In the genomic region with DNA sequence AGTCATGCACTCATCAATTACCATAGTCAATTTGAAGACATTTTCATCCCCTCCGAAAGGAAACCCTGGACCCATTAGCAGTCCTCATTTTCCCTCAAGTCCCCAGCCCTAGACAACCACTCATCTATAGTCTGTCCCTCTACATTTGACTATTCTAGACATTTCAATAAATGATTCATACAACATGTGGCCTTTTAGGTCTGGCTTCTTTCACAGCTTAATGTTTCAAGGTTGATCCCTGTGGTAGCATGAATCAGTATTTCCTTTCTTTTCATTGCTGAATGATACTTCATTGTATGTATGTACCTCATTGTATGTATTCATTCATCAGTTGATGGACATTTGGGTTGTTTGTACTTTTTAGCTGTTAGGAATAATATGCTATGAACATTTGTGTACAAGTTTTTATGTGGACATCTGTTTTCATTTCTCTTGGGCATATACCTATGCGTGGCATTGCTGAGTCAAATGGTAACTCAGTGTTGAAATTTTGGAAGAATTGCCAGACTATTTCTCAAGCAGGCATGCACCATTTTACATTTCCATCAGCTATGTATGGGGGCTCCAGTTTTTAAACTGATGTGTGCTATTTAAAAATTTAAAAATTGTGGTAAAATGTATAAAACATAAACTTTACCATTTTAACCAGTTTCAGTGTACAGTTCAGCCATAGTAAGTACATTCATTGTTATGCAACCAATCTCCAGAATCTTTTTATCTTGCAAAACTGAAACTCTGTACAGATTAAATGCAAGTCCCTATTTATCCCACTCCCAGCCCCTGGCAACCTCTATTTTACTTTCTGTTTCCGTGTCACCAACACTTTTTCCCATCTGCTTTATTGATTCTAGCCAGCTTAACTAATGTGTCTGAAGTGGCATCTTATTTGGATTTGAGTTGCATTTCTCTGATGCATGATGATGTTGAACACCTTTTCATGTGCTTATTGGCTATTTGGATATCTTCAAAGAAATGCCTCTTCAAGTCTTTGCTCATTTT, we compare ENCODE assay signal across 14 cellular contexts. TPM values are rescaled to one million over a fixed set of nuclear protein-coding genes. Genes with fewer than 3 reads are reported as not detected.
DNase-seq lines count a peak whose midpoint lies in the region; ATAC-seq and TF ChIP-seq lines count a peak whose summit lies in the region.
"Had no signal": no experiment of that assay in that cellular context is flagged by ENCODE, and none has a peak within 500 bp of the region (broad histone marks: within the 10 kb centered on the region; RNA-seq: fewer than 3 reads in every experiment).

No MANE protein-coding gene starts in this region.

- H3K9me3 Mint-ChIP-seq in HFFc6: peaks cover 3% of the 10 kb centered on the region; the same call in 1 of the 2 replicates
- H3K9me3 Mint-ChIP-seq in activated naive CD8-positive, alpha-beta T cell treated with anti-CD3 and anti-CD28 coated beads, Interleukin-2, amount 50 U/mL, for 24 hours: peaks cover 6% of the 10 kb centered on the region

- H3K4me1 Mint-ChIP-seq in HFFc6 (ENCODE audit: low read depth): peaks cover 51% of the 10 kb centered on the region
- H3K4me1 Mint-ChIP-seq in activated naive CD8-positive, alpha-beta T cell treated with anti-CD3 and anti-CD28 coated beads, Interleukin-2, amount 50 U/mL, for 24 hours: peaks cover 58% of the 10 kb centered on the region

- peaks cover 11% of the 10 kb centered on the region for H3K36me3 Mint-ChIP-seq in HFFc6 (ENCODE audit: low read depth)
- peaks cover 6% of the 10 kb centered on the region for H3K36me3 Mint-ChIP-seq in activated naive CD8-positive, alpha-beta T cell treated with anti-CD3 and anti-CD28 coated beads, Interleukin-2, amount 50 U/mL, for 24 hours (ENCODE audit: low read depth)

- peak; percentile 99 for ATAC-seq in activated naive CD8-positive, alpha-beta T cell treated with anti-CD3 and anti-CD28 coated beads, Interleukin-2, amount 50 U/mL, for 24 hours
- no peak for ATAC-seq in GM21576 (IDR thresholded peaks at IDR 0.05; ENCODE audit: unreplicated experiment)

- H3K4me3 ChIP-seq in fibroblast of villous mesenchyme (ENCODE audit: low read depth, low read length): no peak overlapping the region
- H3K4me3 ChIP-seq: left ventricle myocardium inferior had no signal

- no peak overlapping the region for H3K4me3 Mint-ChIP-seq in HFFc6
- H3K4me3 Mint-ChIP-seq in activated naive CD8-positive, alpha-beta T cell treated with anti-CD3 and anti-CD28 coated beads, Interleukin-2, amount 50 U/mL, for 24 hours: no peak overlapping the region
- H3K4me3 Mint-ChIP-seq: CD4-positive, alpha-beta T cell had no signal

- no peak overlapping the region for H3K27ac Mint-ChIP-seq in HFFc6
- H3K27ac Mint-ChIP-seq in activated naive CD8-positive, alpha-beta T cell treated with anti-CD3 and anti-CD28 coated beads, Interleukin-2, amount 50 U/mL, for 24 hours: peak overlapping the region; percentile 29
- H3K27ac Mint-ChIP-seq: CD4-positive, alpha-beta T cell had no signal

- no peaks in the 10 kb centered on the region; the same call in none of the 2 replicates for H3K27me3 Mint-ChIP-seq in HFFc6 (ENCODE audit: insufficient read depth)
- no peaks in the 10 kb centered on the region for H3K27me3 Mint-ChIP-seq in activated naive CD8-positive, alpha-beta T cell treated with anti-CD3 and anti-CD28 coated beads, Interleukin-2, amount 50 U/mL, for 24 hours
- H3K27me3 Mint-ChIP-seq: CD4-positive, alpha-beta T cell had no signal

- DNase-seq in EL: peak; percentile 29
- DNase-seq in HFFc6: peak; percentile 51
- DNase-seq in activated naive CD8-positive, alpha-beta T cell treated with anti-CD3 and anti-CD28 coated beads, Interleukin-2, amount 50 U/mL, for 24 hours: no peak
- peak; percentile 38 for DNase-seq in fibroblast of villous mesenchyme (ENCODE audit: low read depth)
- no peak for DNase-seq in hepatic stellate cell (ENCODE audit: low spot score)
- DNase-seq in NCI-H526 (lab: John Stamatoyannopoulos, UW): no peak
- DNase-seq: anterior cingulate cortex; CD4-positive, alpha-beta T cell; effector memory CD4-positive, alpha-beta T cell; hypothalamus; left ventricle myocardium inferior; NCI-H1436 treated with DMSO at 0.1 percent for 48 hours; Right ventricle myocardium superior had no signal

- TF ChIP-seq CTCF in HFFc6 (IDR thresholded peaks at IDR 0.05): no peak
- no peak for TF ChIP-seq CTCF in fibroblast of villous mesenchyme (IDR thresholded peaks at IDR 0.05; ENCODE audit: insufficient read depth, low read depth, low read length)

RNA-seq across cellular contexts. Expression of gene SPATA13, which starts 18.6 kb away (rescaled TPM):
- total RNA-seq in HFFc6 (2021; fragmentation: NEBNext Ultra II Directional; extraction: Animal tissue kit (Norgen Biotek cat#: 25700)): 1 to 10 TPM; 7.0 to 9.2 (median 8.4) TPM
- 17.7 and 19.9 TPM in 2 replicates for total RNA-seq in fibroblast of villous mesenchyme

Comparison
In these comparisons a context has a peak if more than half of its experiments do, and no peak if none do; other contexts are left out.
1. DNase-seq: peak in EL (single experiment), HFFc6 (single experiment) and fibroblast of villous mesenchyme (single experiment); none in activated naive CD8-positive, alpha-beta T cell treated with anti-CD3 and anti-CD28 coated beads, Interleukin-2, amount 50 U/mL, for 24 hours (single experiment), hepatic stellate cell (single experiment) and NCI-H526 (0 of 2).